ENCODE assay signal across 1 cellular context in the genomic region with DNA sequence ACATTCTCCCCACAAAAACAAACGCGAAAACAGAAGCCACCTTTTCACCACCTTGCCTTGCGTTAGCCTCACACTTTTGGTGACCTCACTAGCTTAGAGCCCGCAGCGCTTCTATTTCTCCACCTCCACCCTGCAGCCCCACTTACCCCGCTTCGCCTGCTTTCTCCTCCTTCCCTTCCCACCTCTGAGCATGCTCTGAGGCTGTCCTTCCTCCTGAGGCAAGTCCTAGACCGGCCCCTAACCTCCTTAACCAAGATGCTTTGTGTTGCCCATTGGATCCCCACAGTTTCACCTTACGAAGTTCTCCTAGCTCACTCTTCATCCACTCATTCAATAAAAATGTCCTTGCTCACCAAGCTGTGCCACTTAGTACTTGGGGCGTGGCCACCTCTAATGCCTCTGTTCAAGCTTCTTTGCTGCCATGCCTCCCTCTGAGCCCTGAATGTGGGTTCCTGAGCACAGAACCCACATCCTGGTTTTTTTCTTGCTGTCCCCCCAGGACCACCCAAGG.
TF ChIP-seq lines count a peak whose summit lies in the region.

No MANE protein-coding gene starts in this region.

TF ChIP-seq in WTC11, 78 proteins besides CTCF, POLR2A, EP300 and RAD21 (continued from another document):
- TF ChIP-seq, protein P1, sequence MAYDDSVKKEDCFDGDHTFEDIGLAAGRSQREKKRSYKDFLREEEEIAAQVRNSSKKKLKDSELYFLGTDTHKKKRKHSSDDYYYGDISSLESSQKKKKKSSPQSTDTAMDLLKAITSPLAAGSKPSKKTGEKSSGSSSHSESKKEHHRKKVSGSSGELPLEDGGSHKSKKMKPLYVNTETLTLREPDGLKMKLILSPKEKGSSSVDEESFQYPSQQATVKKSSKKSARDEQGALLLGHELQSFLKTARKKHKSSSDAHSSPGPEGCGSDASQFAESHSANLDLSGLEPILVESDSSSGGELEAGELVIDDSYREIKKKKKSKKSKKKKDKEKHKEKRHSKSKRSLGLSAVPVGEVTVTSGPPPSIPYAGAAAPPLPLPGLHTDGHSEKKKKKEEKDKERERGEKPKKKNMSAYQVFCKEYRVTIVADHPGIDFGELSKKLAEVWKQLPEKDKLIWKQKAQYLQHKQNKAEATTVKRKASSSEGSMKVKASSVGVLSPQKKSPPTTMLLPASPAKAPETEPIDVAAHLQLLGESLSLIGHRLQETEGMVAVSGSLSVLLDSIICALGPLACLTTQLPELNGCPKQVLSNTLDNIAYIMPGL (CRISPR knock-in tag; IDR thresholded peaks at IDR 0.05), result no peak
- TF ChIP-seq MXD4 (CRISPR knock-in tag; IDR thresholded peaks at IDR 0.05; ENCODE audit: borderline replicate concordance) (no peak), MYBL2 (CRISPR knock-in tag; IDR thresholded peaks at IDR 0.05) (no peak), FOXP1 (CRISPR knock-in tag; IDR thresholded peaks at IDR 0.05; ENCODE audit: borderline replicate concordance) (no peak), NFATC4 (CRISPR knock-in tag; IDR thresholded peaks at IDR 0.05) (no peak)
- TF ChIP-seq, protein P2, sequence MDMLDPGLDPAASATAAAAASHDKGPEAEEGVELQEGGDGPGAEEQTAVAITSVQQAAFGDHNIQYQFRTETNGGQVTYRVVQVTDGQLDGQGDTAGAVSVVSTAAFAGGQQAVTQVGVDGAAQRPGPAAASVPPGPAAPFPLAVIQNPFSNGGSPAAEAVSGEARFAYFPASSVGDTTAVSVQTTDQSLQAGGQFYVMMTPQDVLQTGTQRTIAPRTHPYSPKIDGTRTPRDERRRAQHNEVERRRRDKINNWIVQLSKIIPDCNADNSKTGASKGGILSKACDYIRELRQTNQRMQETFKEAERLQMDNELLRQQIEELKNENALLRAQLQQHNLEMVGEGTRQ (CRISPR knock-in tag; IDR thresholded peaks at IDR 0.05), result no peak
- TF ChIP-seq, protein P3, sequence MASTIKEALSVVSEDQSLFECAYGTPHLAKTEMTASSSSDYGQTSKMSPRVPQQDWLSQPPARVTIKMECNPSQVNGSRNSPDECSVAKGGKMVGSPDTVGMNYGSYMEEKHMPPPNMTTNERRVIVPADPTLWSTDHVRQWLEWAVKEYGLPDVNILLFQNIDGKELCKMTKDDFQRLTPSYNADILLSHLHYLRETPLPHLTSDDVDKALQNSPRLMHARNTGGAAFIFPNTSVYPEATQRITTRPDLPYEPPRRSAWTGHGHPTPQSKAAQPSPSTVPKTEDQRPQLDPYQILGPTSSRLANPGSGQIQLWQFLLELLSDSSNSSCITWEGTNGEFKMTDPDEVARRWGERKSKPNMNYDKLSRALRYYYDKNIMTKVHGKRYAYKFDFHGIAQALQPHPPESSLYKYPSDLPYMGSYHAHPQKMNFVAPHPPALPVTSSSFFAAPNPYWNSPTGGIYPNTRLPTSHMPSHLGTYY (CRISPR knock-in tag; IDR thresholded peaks at IDR 0.05), result no peak
- TF ChIP-seq, protein P4, sequence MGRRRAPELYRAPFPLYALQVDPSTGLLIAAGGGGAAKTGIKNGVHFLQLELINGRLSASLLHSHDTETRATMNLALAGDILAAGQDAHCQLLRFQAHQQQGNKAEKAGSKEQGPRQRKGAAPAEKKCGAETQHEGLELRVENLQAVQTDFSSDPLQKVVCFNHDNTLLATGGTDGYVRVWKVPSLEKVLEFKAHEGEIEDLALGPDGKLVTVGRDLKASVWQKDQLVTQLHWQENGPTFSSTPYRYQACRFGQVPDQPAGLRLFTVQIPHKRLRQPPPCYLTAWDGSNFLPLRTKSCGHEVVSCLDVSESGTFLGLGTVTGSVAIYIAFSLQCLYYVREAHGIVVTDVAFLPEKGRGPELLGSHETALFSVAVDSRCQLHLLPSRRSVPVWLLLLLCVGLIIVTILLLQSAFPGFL (CRISPR knock-in tag; IDR thresholded peaks at IDR 0.05; ENCODE audit: borderline replicate concordance), result no peak
